ENCODE assay signal across 10 cellular contexts in the genomic region with DNA sequence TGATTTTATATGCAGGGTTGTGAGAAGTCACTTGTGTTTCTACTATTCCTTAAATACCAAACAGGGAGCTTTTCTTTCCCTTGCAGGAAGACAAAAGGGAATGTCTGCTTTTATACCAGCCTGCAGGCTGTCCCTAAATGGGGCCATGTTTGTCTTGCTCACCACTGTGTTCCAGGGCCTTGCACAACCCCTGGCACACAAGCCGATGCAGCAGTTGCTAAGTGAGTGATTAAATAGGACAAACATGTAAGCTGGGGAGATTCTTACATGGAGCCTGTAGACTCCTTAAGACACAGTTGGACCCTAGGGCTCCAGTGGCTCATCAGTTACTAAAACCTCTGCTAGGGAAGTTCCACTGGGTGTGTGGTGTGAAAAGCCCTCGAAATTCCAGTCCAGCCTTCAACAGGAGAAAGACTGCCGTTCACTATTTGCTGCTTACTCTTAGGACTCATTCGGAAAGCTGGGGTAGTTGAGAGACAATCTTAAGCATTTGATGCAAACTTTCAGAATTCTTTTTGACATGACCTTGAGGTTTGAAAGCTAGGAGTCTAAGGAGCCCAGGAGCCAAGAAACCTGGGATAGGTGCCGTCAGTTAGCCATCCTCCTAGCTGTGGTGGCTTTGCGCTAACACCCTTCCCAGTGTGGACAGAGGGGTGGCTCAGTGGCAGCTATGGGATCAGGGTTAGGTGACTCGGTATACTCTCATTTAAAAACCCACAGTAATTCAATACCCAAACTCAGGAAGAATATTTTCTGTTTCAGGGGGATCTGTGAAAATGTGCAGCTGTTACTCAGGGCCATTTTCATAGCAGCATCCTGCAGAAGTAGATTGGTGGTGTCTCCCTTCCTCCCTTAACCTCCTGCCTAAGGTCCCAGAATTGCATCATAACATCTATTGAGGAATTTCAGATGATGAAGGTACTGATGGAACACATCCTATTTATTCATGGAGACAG. TPM values are rescaled to one million over a fixed set of nuclear protein-coding genes. Genes with fewer than 3 reads are reported as not detected.
A peak's percentile ranks its signal among the peaks of the same experiment; 100 is the strongest.
DNase-seq lines count a peak whose midpoint lies in the region; ATAC-seq and TF ChIP-seq lines count a peak whose summit lies in the region.
"Had no signal": no experiment of that assay in that cellular context is flagged by ENCODE, and none has a peak within 500 bp of the region (broad histone marks: within the 10 kb centered on the region; RNA-seq: fewer than 3 reads in every experiment).

No MANE protein-coding gene starts in this region.

- no peak overlapping the region for H3K9ac ChIP-seq in smooth muscle cell (ENCODE audit: low read depth)

- no peaks in the 10 kb centered on the region for H3F3A ChIP-seq in smooth muscle cell (ENCODE audit: low read depth)

- no peaks in the 10 kb centered on the region for H3K36me3 ChIP-seq in smooth muscle cell (ENCODE audit: low read depth)

- ATAC-seq in left lobe of liver: peak; percentile 97

- H4K20me1 ChIP-seq in smooth muscle cell (ENCODE audit: low read depth): no peaks in the 10 kb centered on the region

- no peaks in the 10 kb centered on the region for H3K79me2 ChIP-seq in smooth muscle cell (ENCODE audit: low read depth)

- H3K9me3 ChIP-seq in smooth muscle cell (replicated peaks; ENCODE audit: low read depth): no peaks in the 10 kb centered on the region

- DNase-seq in HCEC 1CT (peak; percentile 24), choroid plexus epithelial cell (ENCODE audit: low read depth) (peak; percentile 47), left lobe of liver (ENCODE audit: low spot score) (peak; percentile 88), smooth muscle cell (lab: John Stamatoyannopoulos, UW; ENCODE audit: unreplicated experiment) (no peak), occipital lobe (lab: John Stamatoyannopoulos, UW) (no peak), NCI-H2196 treated with DMSO at 0.1 percent for 48 hours (lab: John Stamatoyannopoulos, UW; ENCODE audit: unreplicated experiment) (no peak), GF-D8 (lab: John Stamatoyannopoulos, UW) (no peak)
- DNase-seq in activated naive CD4-positive, alpha-beta T cell treated with Interleukin-2 at 50 U/mL for 16 hours: no peak
- DNase-seq: erythroblast, Kasumi-1 had no signal

- H3K4me3 ChIP-seq in choroid plexus epithelial cell (ENCODE audit: low read depth, low read length) (no peak overlapping the region), smooth muscle cell (no peak overlapping the region)

- H3K27me3 ChIP-seq in smooth muscle cell (ENCODE audit: low read depth): no peaks in the 10 kb centered on the region

- WGBS in smooth muscle cell (ENCODE audit: low lambda C conversion rate): 67% methylated on average over 7 of the region's 7 CpGs

- H2AFZ ChIP-seq in smooth muscle cell (ENCODE audit: low read depth): no peak overlapping the region

- peak overlapping the region; percentile 50 for H3K27ac ChIP-seq in smooth muscle cell (ENCODE audit: low read depth)

- TF ChIP-seq CTCF in choroid plexus epithelial cell (conservative IDR thresholded peaks at IDR 0.05; ENCODE audit: low read depth, low read length) (no peak), smooth muscle cell (IDR thresholded peaks at IDR 0.05; ENCODE audit: borderline replicate concordance, insufficient read depth, poor library complexity, severe bottlenecking) (no peak)

- H3K4me2 ChIP-seq in smooth muscle cell: peak overlapping the region; percentile 25

- H3K4me1 ChIP-seq in smooth muscle cell (ENCODE audit: low read depth): peaks cover 20% of the 10 kb centered on the region

RNA-seq across cellular contexts. Expression of gene SYNM, which starts 39.1 kb away (rescaled TPM):
- 3.8 TPM for total RNA-seq in left lobe of liver
- total RNA-seq in smooth muscle cell: 3.0 and 4.9 TPM in 2 replicates
- polyA plus RNA-seq in smooth muscle cell: 1.3 and 2.6 TPM in 2 replicates
- total RNA-seq in occipital lobe: 6.6 TPM

Comparison
In these comparisons a context has a peak if more than half of its experiments do, and no peak if none do; other contexts are left out.
1. DNase-seq: peak in HCEC 1CT (single experiment), choroid plexus epithelial cell (single experiment) and left lobe of liver (single experiment); none in smooth muscle cell (single experiment), activated naive CD4-positive, alpha-beta T cell treated with Interleukin-2 at 50 U/mL for 16 hours (single experiment), occipital lobe (single experiment), NCI-H2196 treated with DMSO at 0.1 percent for 48 hours (single experiment) and GF-D8 (single experiment).